In the genomic region with DNA sequence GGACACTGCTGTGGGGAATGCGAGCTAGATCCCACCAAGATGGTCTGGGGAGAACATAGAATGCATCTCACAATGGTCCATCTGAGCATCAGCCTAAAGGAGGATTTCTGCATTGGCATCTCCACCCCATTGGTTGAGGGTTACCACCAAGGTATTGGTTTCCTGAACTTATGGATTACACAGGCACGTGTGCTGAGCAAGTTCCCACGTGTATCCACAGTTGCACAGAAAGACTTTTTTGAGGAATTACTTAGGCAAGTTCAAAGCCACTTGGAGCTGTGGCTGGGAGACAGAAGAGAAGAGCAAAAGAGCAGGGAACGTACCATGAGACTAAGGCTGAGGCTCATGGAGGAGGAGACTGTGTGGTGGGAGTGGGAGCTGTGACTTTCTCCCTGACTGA, we compare ENCODE assay signal across 38 cellular contexts. TPM values are rescaled to one million over a fixed set of nuclear protein-coding genes. Genes with fewer than 3 reads are reported as not detected.
"Had no signal": no experiment of that assay in that cellular context is flagged by ENCODE, and none has a peak within 500 bp of the region (broad histone marks: within the 10 kb centered on the region; RNA-seq: fewer than 3 reads in every experiment).

No MANE protein-coding gene starts in this region.

- H3K27ac ChIP-seq: adrenal gland, body of pancreas, brain microvascular endothelial cell, breast epithelium, VCaP had no signal

- H3K36me3 Mint-ChIP-seq: activated CD4-positive, alpha-beta memory T cell treated with anti-CD3 and anti-CD28 coated beads for 36 hours; activated naive CD4-positive, alpha-beta T cell treated with anti-CD3 and anti-CD28 coated beads, Interleukin-2, amount 50 U/mL, for 72 hours; activated naive CD8-positive, alpha-beta T cell treated with anti-CD3 and anti-CD28 coated beads for 36 hours had no signal

- FAIRE-seq: astrocyte, TTC549 had no signal

- H3K27me3 ChIP-seq: adrenal gland, body of pancreas, brain microvascular endothelial cell, breast epithelium had no signal

- H3K9me3 ChIP-seq: adrenal gland, body of pancreas, breast epithelium had no signal

- ATAC-seq: activated CD8-positive, alpha-beta T cell treated with anti-CD3 and anti-CD28 coated beads for 36 hours; activated naive CD4-positive, alpha-beta T cell treated with anti-CD3 and anti-CD28 coated beads, Interleukin-2, amount 50 U/mL, for 72 hours; activated T-cell treated with anti-CD3 and anti-CD28 coated beads, Interleukin-2, amount 50 U/mL, for 4 hours; activated T-cell treated with anti-CD3 and anti-CD28 coated beads, Interleukin-2, amount 50 U/mL, for 72 hours; activated T-helper 17 cell treated with anti-CD3 and anti-CD28 coated beads, Interleukin-2, amount 50 U/mL, for 72 hours; body of pancreas had no signal

- H3K4me3 Mint-ChIP-seq: activated B cell treated with CpG ODN at 0.5 μM for 24 hours; activated CD4-positive, alpha-beta memory T cell treated with anti-CD3 and anti-CD28 coated beads for 36 hours; activated CD4-positive, alpha-beta T cell treated with anti-CD3 and anti-CD28 coated beads, Interleukin-2, amount 10 ng/mL, durations not matched to agents 24 days and 14 days; activated CD8-positive, alpha-beta T cell treated with anti-CD3 and anti-CD28 coated beads for 36 hours; activated naive CD4-positive, alpha-beta T cell treated with anti-CD3 and anti-CD28 coated beads for 36 hours; activated naive CD8-positive, alpha-beta T cell treated with anti-CD3 and anti-CD28 coated beads for 36 hours; activated T-cell treated with anti-CD3 and anti-CD28 coated beads, Interleukin-2, amount 50 U/mL, for 4 hours; activated T-cell treated with anti-CD3 and anti-CD28 coated beads, Interleukin-2, amount 50 U/mL, for 72 hours; activated T-helper 1 cell treated with anti-CD3 and anti-CD28 coated beads, Interleukin-12 subunit alpha, Interleukin-12 subunit beta, Interleukin-2, Interleukin-4 antibody, amounts not matched to agents 30 ng/mL and 10 ng/mL and 1 ng/mL, durations not matched to agents 14 hours and 24 hours and 36 hours; activated T-helper 17 cell treated with anti-CD3 and anti-CD28 coated beads, Interleukin-2, amount 50 U/mL, for 72 hours; T-helper 1 cell treated with Interleukin-12 subunit alpha and Interleukin-12 subunit beta and Interleukin-4 antibody, amounts not matched to agents 30 μg/mL and 1 μg/mL, for 36 hours; T-helper 2 cell treated with Interferon-gamma antibody and Interleukin-4, amounts not matched to agents 5 μg/mL and 100 μg/mL, for 36 hours had no signal

- H3K4me3 ChIP-seq: adrenal gland, body of pancreas, breast epithelium had no signal

- H3K9me3 Mint-ChIP-seq: activated B cell treated with CpG ODN at 0.5 μM for 24 hours; activated CD4-positive, alpha-beta memory T cell treated with anti-CD3 and anti-CD28 coated beads for 36 hours; activated CD4-positive, alpha-beta T cell treated with anti-CD3 and anti-CD28 coated beads, Interleukin-2, amount 10 ng/mL, durations not matched to agents 24 days and 14 days; activated CD8-positive, alpha-beta T cell treated with anti-CD3 and anti-CD28 coated beads for 36 hours; activated naive CD4-positive, alpha-beta T cell treated with anti-CD3 and anti-CD28 coated beads for 36 hours; activated naive CD4-positive, alpha-beta T cell treated with anti-CD3 and anti-CD28 coated beads, Interleukin-2, amount 50 U/mL, for 72 hours; activated naive CD8-positive, alpha-beta T cell treated with anti-CD3 and anti-CD28 coated beads for 36 hours; activated T-cell treated with anti-CD3 and anti-CD28 coated beads, Interleukin-2, amount 50 U/mL, for 4 hours; activated T-cell treated with anti-CD3 and anti-CD28 coated beads, Interleukin-2, amount 50 U/mL, for 72 hours; activated T-helper 1 cell treated with anti-CD3 and anti-CD28 coated beads, Interleukin-12 subunit alpha, Interleukin-12 subunit beta, Interleukin-2, Interleukin-4 antibody, amounts not matched to agents 30 ng/mL and 10 ng/mL and 1 ng/mL, durations not matched to agents 14 hours and 24 hours and 36 hours; activated T-helper 17 cell treated with anti-CD3 and anti-CD28 coated beads, Interleukin-2, amount 50 U/mL, for 72 hours; T-helper 1 cell treated with Interleukin-12 subunit alpha and Interleukin-12 subunit beta and Interleukin-4 antibody, amounts not matched to agents 30 μg/mL and 1 μg/mL, for 36 hours; T-helper 2 cell treated with Interferon-gamma antibody and Interleukin-4, amounts not matched to agents 5 μg/mL and 100 μg/mL, for 36 hours had no signal

- H3K4me1 ChIP-seq: adrenal gland, body of pancreas, breast epithelium had no signal

- DNase-seq: activated B cell treated with CpG ODN at 0.5 μM for 24 hours; activated CD4-positive, alpha-beta memory T cell treated with anti-CD3 and anti-CD28 coated beads for 36 hours; activated CD4-positive, alpha-beta T cell treated with anti-CD3 and anti-CD28 coated beads for 4 hours; activated CD4-positive, alpha-beta T cell treated with anti-CD3 and anti-CD28 coated beads, Interleukin-2, amount 10 ng/mL, durations not matched to agents 24 days and 14 days; activated CD4-positive, alpha-beta T cell treated with anti-CD3 and anti-CD28 coated beads, Interleukin-2, amount 50 U/mL, for 1 hour; activated CD4-positive, alpha-beta T cell treated with anti-CD3 and anti-CD28 coated beads, Interleukin-2, amount 50 U/mL, for 4 hours; activated CD4-positive, CD25-positive, alpha-beta regulatory T cell treated with anti-CD3 and anti-CD28 coated beads, Interleukin-2, amount 50 U/mL, for 72 hours; activated CD8-positive, alpha-beta T cell treated with anti-CD3 and anti-CD28 coated beads for 36 hours; activated effector memory CD4-positive, alpha-beta T cell treated with anti-CD3 and anti-CD28 coated beads, Interleukin-2, amount 50 U/mL, for 16 hours; activated gamma-delta T cell treated with Interleukin-2 at 50 U/mL for 16 hours; activated naive CD4-positive, alpha-beta T cell; activated naive CD4-positive, alpha-beta T cell treated with anti-CD3 and anti-CD28 coated beads for 36 hours; activated naive CD4-positive, alpha-beta T cell treated with anti-CD3 and anti-CD28 coated beads, Interleukin-2, amount 50 U/mL, for 16 hours; activated naive CD8-positive, alpha-beta T cell treated with anti-CD3 and anti-CD28 coated beads for 36 hours; activated T-cell treated with anti-CD3 and anti-CD28 coated beads for 4 hours; activated T-cell treated with anti-CD3 and anti-CD28 coated beads, Interleukin-2, amount 50 U/mL, for 1 hour; activated T-cell treated with anti-CD3 and anti-CD28 coated beads, Interleukin-2, amount 50 U/mL, for 4 hours; activated T-cell treated with anti-CD3 and anti-CD28 coated beads, Interleukin-2, amount 50 U/mL, for 72 hours; adrenal gland; amniotic stem cell; aorta; body of pancreas; brain microvascular endothelial cell; central memory CD4-positive, alpha-beta T cell; T-helper 1 cell; T-helper 2 cell; T-helper 9 cell had no signal

- H3K36me3 ChIP-seq: adrenal gland, brain microvascular endothelial cell, breast epithelium had no signal

- H3K4me1 Mint-ChIP-seq: activated B cell treated with CpG ODN at 0.5 μM for 24 hours; activated CD4-positive, alpha-beta T cell treated with anti-CD3 and anti-CD28 coated beads, Interleukin-2, amount 10 ng/mL, durations not matched to agents 24 days and 14 days; activated naive CD8-positive, alpha-beta T cell treated with anti-CD3 and anti-CD28 coated beads for 36 hours; activated T-helper 17 cell treated with anti-CD3 and anti-CD28 coated beads, Interleukin-2, amount 50 U/mL, for 72 hours had no signal

- H3K27ac Mint-ChIP-seq: activated B cell treated with CpG ODN at 0.5 μM for 24 hours; activated CD4-positive, alpha-beta memory T cell treated with anti-CD3 and anti-CD28 coated beads for 36 hours; activated CD4-positive, alpha-beta T cell treated with anti-CD3 and anti-CD28 coated beads, Interleukin-2, amount 10 ng/mL, durations not matched to agents 24 days and 14 days; activated CD8-positive, alpha-beta T cell treated with anti-CD3 and anti-CD28 coated beads for 36 hours; activated naive CD4-positive, alpha-beta T cell treated with anti-CD3 and anti-CD28 coated beads for 36 hours; activated naive CD4-positive, alpha-beta T cell treated with anti-CD3 and anti-CD28 coated beads, Interleukin-2, amount 50 U/mL, for 72 hours; activated naive CD8-positive, alpha-beta T cell treated with anti-CD3 and anti-CD28 coated beads for 36 hours; activated T-cell treated with anti-CD3 and anti-CD28 coated beads, Interleukin-2, amount 50 U/mL, for 72 hours; activated T-helper 1 cell treated with anti-CD3 and anti-CD28 coated beads, Interleukin-12 subunit alpha, Interleukin-12 subunit beta, Interleukin-2, Interleukin-4 antibody, amounts not matched to agents 30 ng/mL and 10 ng/mL and 1 ng/mL, durations not matched to agents 14 hours and 24 hours and 36 hours; activated T-helper 17 cell treated with anti-CD3 and anti-CD28 coated beads, Interleukin-2, amount 50 U/mL, for 72 hours; T-helper 1 cell treated with Interleukin-12 subunit alpha and Interleukin-12 subunit beta and Interleukin-4 antibody, amounts not matched to agents 30 μg/mL and 1 μg/mL, for 36 hours; T-helper 2 cell treated with Interferon-gamma antibody and Interleukin-4, amounts not matched to agents 5 μg/mL and 100 μg/mL, for 36 hours had no signal

RNA-seq across cellular contexts. Expression of a gene that starts 44.1 kb away (rescaled TPM):
- total RNA-seq: activated B cell treated with CpG ODN at 0.5 μM for 24 hours; activated CD4-positive, alpha-beta memory T cell treated with anti-CD3 and anti-CD28 coated beads for 36 hours; activated CD4-positive, alpha-beta T cell treated with anti-CD3 and anti-CD28 coated beads, Interleukin-2, amount 10 ng/mL, durations not matched to agents 24 days and 14 days; activated CD8-positive, alpha-beta T cell treated with anti-CD3 and anti-CD28 coated beads for 36 hours; activated naive CD4-positive, alpha-beta T cell treated with anti-CD3 and anti-CD28 coated beads for 36 hours; activated naive CD4-positive, alpha-beta T cell treated with anti-CD3 and anti-CD28 coated beads, Interleukin-2, amount 50 U/mL, for 72 hours; activated naive CD8-positive, alpha-beta T cell treated with anti-CD3 and anti-CD28 coated beads for 36 hours; activated T-cell treated with anti-CD3 and anti-CD28 coated beads, Interleukin-2, amount 50 U/mL, for 4 hours; activated T-cell treated with anti-CD3 and anti-CD28 coated beads, Interleukin-2, amount 50 U/mL, for 72 hours; activated T-helper 1 cell treated with anti-CD3 and anti-CD28 coated beads, Interleukin-12 subunit alpha, Interleukin-12 subunit beta, Interleukin-2, Interleukin-4 antibody, amounts not matched to agents 30 ng/mL and 10 ng/mL and 1 ng/mL, durations not matched to agents 14 hours and 24 hours and 36 hours; activated T-helper 17 cell treated with anti-CD3 and anti-CD28 coated beads, Interleukin-2, amount 50 U/mL, for 72 hours; adrenal gland; aorta; astrocyte; body of pancreas; breast epithelium; cardiac septum; cerebellum had no signal
- polyA plus RNA-seq: adrenal gland, aorta had no signal
